27 cellular contexts compared by ENCODE assay signal in genomic region chrX:28718450-28718849, GRCh38.
"Had no signal": no experiment of that assay in that cellular context is flagged by ENCODE, and none has a peak within 500 bp of the region (broad histone marks: within the 10 kb centered on the region; RNA-seq: fewer than 3 reads in every experiment).

No MANE protein-coding gene starts in this region.

- FAIRE-seq: endothelial cell of umbilical vein had no signal

- H3K27me3 Mint-ChIP-seq: dendritic cell treated with granulocyte-macrophage colony-stimulating factor and Interleukin-4, amounts not matched to agents 40 ng/mL and 50 ng/mL, for 4 days; effector memory CD8-positive, alpha-beta T cell had no signal

- H3K27me3 ChIP-seq: colonic mucosa, esophagus muscularis mucosa, esophagus squamous epithelium, foreskin keratinocyte, gastrocnemius medialis, gastroesophageal sphincter, heart left ventricle, heart right ventricle, hepatocyte had no signal

- DNase-seq: colonic mucosa; cortex of kidney; dermis blood vessel endothelial cell; dorsolateral prefrontal cortex; effector CD4-positive, alpha-beta T cell; effector CD8-positive, alpha-beta T cell; effector memory CD4-positive, alpha-beta T cell; effector memory CD8-positive, alpha-beta T cell; endodermal cell; erythroblast; esophagus squamous epithelium; foreskin fibroblast; foreskin keratinocyte; foreskin melanocyte; gastrocnemius medialis; glutamatergic neuron; head of caudate nucleus; heart left ventricle; heart right ventricle had no signal

- H3K36me3 ChIP-seq: colonic mucosa, esophagus muscularis mucosa, esophagus squamous epithelium, gastrocnemius medialis, gastroesophageal sphincter, heart left ventricle, heart right ventricle had no signal

- H3K27ac ChIP-seq: colonic mucosa, coronary artery, dorsolateral prefrontal cortex, epithelial cell of prostate, esophagus muscularis mucosa, esophagus squamous epithelium, foreskin keratinocyte, gastrocnemius medialis, gastroesophageal sphincter, heart left ventricle, heart right ventricle, hepatocyte had no signal

- ATAC-seq: effector memory CD8-positive, alpha-beta T cell; esophagus mucosa; foreskin keratinocyte; gastrocnemius medialis; gastroesophageal sphincter; heart left ventricle; heart right ventricle had no signal

- H3K4me3 ChIP-seq: colonic mucosa, coronary artery, dorsolateral prefrontal cortex, esophagus muscularis mucosa, esophagus squamous epithelium, gastrocnemius medialis, gastroesophageal sphincter, heart left ventricle, heart right ventricle, hepatocyte had no signal

- H3K4me1 Mint-ChIP-seq: endodermal cell had no signal

- H3K9me3 Mint-ChIP-seq: dendritic cell treated with granulocyte-macrophage colony-stimulating factor and Interleukin-4, amounts not matched to agents 40 ng/mL and 50 ng/mL, for 4 days; endodermal cell had no signal

- H3K4me3 Mint-ChIP-seq: dendritic cell treated with granulocyte-macrophage colony-stimulating factor and Interleukin-4, amounts not matched to agents 40 ng/mL and 50 ng/mL, for 4 days; effector memory CD8-positive, alpha-beta T cell; endodermal cell had no signal

- H2AFZ ChIP-seq: hepatocyte had no signal

- H3K27ac Mint-ChIP-seq: dendritic cell treated with granulocyte-macrophage colony-stimulating factor and Interleukin-4, amounts not matched to agents 40 ng/mL and 50 ng/mL, for 4 days; effector memory CD8-positive, alpha-beta T cell; endodermal cell had no signal

- H3K9me3 ChIP-seq: colonic mucosa, esophagus muscularis mucosa, esophagus squamous epithelium, gastrocnemius medialis, gastroesophageal sphincter, heart right ventricle had no signal

- H3K79me2 ChIP-seq: hepatocyte had no signal

- H3K4me1 ChIP-seq: colonic mucosa, esophagus muscularis mucosa, esophagus squamous epithelium, foreskin keratinocyte, gastrocnemius medialis, gastroesophageal sphincter, heart left ventricle, heart right ventricle had no signal

- H3K4me2 ChIP-seq: hepatocyte had no signal
